In genomic region chr3:169591983-169592644, GRCh38 we compare ENCODE assay signal across 14 cellular contexts.
A peak's percentile ranks its signal among the peaks of the same experiment; 100 is the strongest.
DNase-seq lines count a peak whose midpoint lies in the region; ATAC-seq and TF ChIP-seq lines count a peak whose summit lies in the region.
"Had no signal": no experiment of that assay in that cellular context is flagged by ENCODE, and none has a peak within 500 bp of the region (broad histone marks: within the 10 kb centered on the region; RNA-seq: fewer than 3 reads in every experiment).

No MANE protein-coding gene starts in this region.

- H3K4me1 ChIP-seq in right atrium auricular region (no peaks in the 10 kb centered on the region), Karpas-422 (ENCODE audit: low read length) (no peaks in the 10 kb centered on the region)

- H3K36me3 ChIP-seq in right atrium auricular region, result no peaks in the 10 kb centered on the region
- no peaks in the 10 kb centered on the region for H3K36me3 ChIP-seq in Karpas-422 (ENCODE audit: insufficient read depth, low read length)
- H3K36me3 ChIP-seq: pancreas had no signal

- H3K9ac ChIP-seq in Karpas-422 (ENCODE audit: low read length), result no peak overlapping the region

- no peak for TF ChIP-seq CTCF in right atrium auricular region (IDR thresholded peaks at IDR 0.05)

- H3K9me2 ChIP-seq in Karpas-422 (replicated peaks; ENCODE audit: insufficient read depth, low read length), result no peaks in the 10 kb centered on the region

- DNase-seq in Daoy (ENCODE audit: low read depth), result peak; percentile 47
- DNase-seq in M059J (ENCODE audit: low read depth), result peak; percentile 49
- peak; percentile 63 for DNase-seq in right atrium auricular region (ENCODE audit: low spot score)
- DNase-seq in C1 segment of cervical spinal cord (lab: John Stamatoyannopoulos, UW), result no peak
- DNase-seq in T1000 (lab: John Stamatoyannopoulos, UW), result no peak
- no peak for DNase-seq in Karpas-422
- DNase-seq: activated CD4-positive, alpha-beta memory T cell treated with anti-CD3 and anti-CD28 coated beads for 36 hours; activated naive CD4-positive, alpha-beta T cell treated with Interleukin-2 at 50 U/mL for 16 hours; NCI-H1694; pancreas; stimulated activated naive B cell treated with anti-CD40 and anti-IgM and Interleukin-4, amounts not matched to agents 10 μg/mL and 1 μg/mL and 100 μg/mL, for 72 hours; T-helper 17 cell had no signal

- H3K9me3 ChIP-seq in right atrium auricular region (no peaks in the 10 kb centered on the region), Karpas-422 (ENCODE audit: low read length) (no peaks in the 10 kb centered on the region)
- H3K9me3 ChIP-seq: pancreas had no signal

- H3K4me3 ChIP-seq in right atrium auricular region (no peak overlapping the region), Karpas-422 (ENCODE audit: low read length) (no peak overlapping the region)
- H3K4me3 ChIP-seq: pancreas had no signal

- H4K20me1 ChIP-seq in Karpas-422 (ENCODE audit: insufficient read depth, low read depth, low read length), result no peaks in the 10 kb centered on the region

- H3K27me3 ChIP-seq in right atrium auricular region (no peaks in the 10 kb centered on the region), Karpas-422 (ENCODE audit: low read length) (no peaks in the 10 kb centered on the region)
- H3K27me3 ChIP-seq: pancreas had no signal

- no peak overlapping the region for H2AFZ ChIP-seq in Karpas-422 (ENCODE audit: low read length)

- no peaks in the 10 kb centered on the region for H3K79me2 ChIP-seq in Karpas-422 (ENCODE audit: low read length)

- no peak overlapping the region for H3K4me2 ChIP-seq in Karpas-422 (ENCODE audit: low read depth, low read length, poor library complexity, severe bottlenecking)

- ATAC-seq in GM21786 (IDR thresholded peaks at IDR 0.05; ENCODE audit: unreplicated experiment) (peak; percentile 49), GM18907 (IDR thresholded peaks at IDR 0.05; ENCODE audit: unreplicated experiment) (no peak)
- ATAC-seq: pancreas; stimulated activated naive B cell treated with anti-CD40 and anti-IgM and Interleukin-4, amounts not matched to agents 10 μg/mL and 1 μg/mL and 100 μg/mL, for 72 hours; T-helper 17 cell had no signal

- peak overlapping the region; percentile 52 to 63 for H3K27ac ChIP-seq in right atrium auricular region
- no peak overlapping the region for H3K27ac ChIP-seq in Karpas-422 (ENCODE audit: low read length)
- H3K27ac ChIP-seq: pancreas had no signal

Comparison
In these comparisons a context has a peak if more than half of its experiments do, and no peak if none do; other contexts are left out.
1. DNase-seq: peak in Daoy (single experiment), M059J (single experiment) and right atrium auricular region (single experiment); none in C1 segment of cervical spinal cord (0 of 14), T1000 (single experiment) and Karpas-422 (single experiment).